In genomic region chr3:180492047-180492446, GRCh38 we compare ENCODE assay signal across 1 cellular context.
TF ChIP-seq lines count a peak whose summit lies in the region.

No MANE protein-coding gene starts in this region.

TF ChIP-seq in GM23338, 12 proteins besides CTCF, POLR2A, EP300 and RAD21 (continued from another document):
- no peak for TF ChIP-seq ZNF462 (CRISPR knock-in tag; IDR thresholded peaks at IDR 0.05)
- no peak for TF ChIP-seq EZH2phosphoT487 (IDR thresholded peaks at IDR 0.05; ENCODE audit: unreplicated experiment)
- no peak for TF ChIP-seq ETS1 (IDR thresholded peaks at IDR 0.05)
- TF ChIP-seq ZNF331 (CRISPR knock-in tag; IDR thresholded peaks at IDR 0.05; ENCODE audit: low read depth), result no peak
- TF ChIP-seq CREB1 (CRISPR knock-in tag; IDR thresholded peaks at IDR 0.05; ENCODE audit: low read depth), result no peak
- no peak for TF ChIP-seq STAT1 (IDR thresholded peaks at IDR 0.05; ENCODE audit: unreplicated experiment)
- no peak for TF ChIP-seq POLR2AphosphoS5 (IDR thresholded peaks at IDR 0.05; ENCODE audit: low read depth)
- TF ChIP-seq NANOG (IDR thresholded peaks at IDR 0.05; ENCODE audit: borderline replicate concordance), result no peak
